ENCODE assay signal across 11 cellular contexts in genomic region chr3:190512666-190513065, GRCh38. TPM values are rescaled to one million over a fixed set of nuclear protein-coding genes. Genes with fewer than 3 reads are reported as not detected.
DNase-seq lines count a peak whose midpoint lies in the region; ATAC-seq and TF ChIP-seq lines count a peak whose summit lies in the region.
"Had no signal": no experiment of that assay in that cellular context is flagged by ENCODE, and none has a peak within 500 bp of the region (broad histone marks: within the 10 kb centered on the region; RNA-seq: fewer than 3 reads in every experiment).

No MANE protein-coding gene starts in this region.

- no peak for ATAC-seq in CD4-positive, alpha-beta T cell (ENCODE audit: poor library complexity)
- no peak for ATAC-seq in naive thymus-derived CD4-positive, alpha-beta T cell
- ATAC-seq in HG02798 (IDR thresholded peaks at IDR 0.05; ENCODE audit: poor library complexity, unreplicated experiment) (no peak), GM18519 (IDR thresholded peaks at IDR 0.05; ENCODE audit: low FRiP score, unreplicated experiment) (no peak)

- H3K4me1 ChIP-seq in naive thymus-derived CD4-positive, alpha-beta T cell (ENCODE audit: control insufficient read depth in 2 of 2, insufficient read depth in 2 of 2, low read length in 2 of 2) = peaks cover 11 to 15% of the 10 kb centered on the region in 2 donors
- H3K4me1 ChIP-seq in left ventricle myocardium inferior = peaks cover 31% of the 10 kb centered on the region

- peak overlapping the region; percentile 51 for H3K27ac ChIP-seq in CD4-positive, alpha-beta T cell (ENCODE audit: low read depth, low read length)
- H3K27ac ChIP-seq in naive thymus-derived CD4-positive, alpha-beta T cell (ENCODE audit: low read depth, low read length) = peak overlapping the region; percentile 77
- H3K27ac ChIP-seq in left ventricle myocardium inferior (replicated peaks) = no peak overlapping the region

- H3K36me3 Mint-ChIP-seq in CD4-positive, alpha-beta T cell (ENCODE audit: low read depth) = no peaks in the 10 kb centered on the region
- H3K36me3 Mint-ChIP-seq in HFFc6 (ENCODE audit: low read depth) = no peaks in the 10 kb centered on the region
- H3K36me3 Mint-ChIP-seq in activated naive CD8-positive, alpha-beta T cell treated with anti-CD3 and anti-CD28 coated beads for 36 hours = peaks cover 5% of the 10 kb centered on the region
- peaks cover 0 to 9% (median 0%) of the 10 kb centered on the region in 5 donors for H3K36me3 Mint-ChIP-seq in naive thymus-derived CD4-positive, alpha-beta T cell

- no peaks in the 10 kb centered on the region for H3K9me3 Mint-ChIP-seq in CD4-positive, alpha-beta T cell
- H3K9me3 Mint-ChIP-seq in HFFc6 = no peaks in the 10 kb centered on the region
- H3K9me3 Mint-ChIP-seq in activated naive CD8-positive, alpha-beta T cell treated with anti-CD3 and anti-CD28 coated beads for 36 hours = no peaks in the 10 kb centered on the region
- peaks cover 0 to 1% (median 0%) of the 10 kb centered on the region in 11 donors for H3K9me3 Mint-ChIP-seq in naive thymus-derived CD4-positive, alpha-beta T cell

- no peak for DNase-seq in CD4-positive, alpha-beta T cell
- no peak for DNase-seq in HFFc6
- DNase-seq in activated naive CD8-positive, alpha-beta T cell treated with anti-CD3 and anti-CD28 coated beads for 36 hours = no peak
- no peak for DNase-seq in naive thymus-derived CD4-positive, alpha-beta T cell
- no peak for DNase-seq in Kasumi-1 (lab: John Stamatoyannopoulos, UW)
- no peak for DNase-seq in left ventricle myocardium inferior
- DNase-seq: activated effector memory CD4-positive, alpha-beta T cell treated with anti-CD3 and anti-CD28 coated beads, Interleukin-2, amount 50 U/mL, for 16 hours; cerebellar nuclear complex; NCI-H446 had no signal

- H3K4me3 Mint-ChIP-seq in CD4-positive, alpha-beta T cell = peak overlapping the region; percentile 94
- H3K4me3 Mint-ChIP-seq in HFFc6 = peak overlapping the region; percentile 91
- peak overlapping the region; percentile 85 for H3K4me3 Mint-ChIP-seq in activated naive CD8-positive, alpha-beta T cell treated with anti-CD3 and anti-CD28 coated beads for 36 hours
- H3K4me3 Mint-ChIP-seq in naive thymus-derived CD4-positive, alpha-beta T cell = peak overlapping the region; percentile 85 to 98 (median 92)

- H3K27me3 ChIP-seq in CD4-positive, alpha-beta T cell (ENCODE audit: control insufficient read depth, insufficient read depth, low read length) = no peaks in the 10 kb centered on the region
- no peaks in the 10 kb centered on the region for H3K27me3 ChIP-seq in naive thymus-derived CD4-positive, alpha-beta T cell (ENCODE audit: control insufficient read depth in 2 of 2, insufficient read depth in 2 of 2, low read length in 2 of 2)
- H3K27me3 ChIP-seq in left ventricle myocardium inferior (ENCODE audit: low read depth) = no peaks in the 10 kb centered on the region

- peak overlapping the region; percentile 83 for H3K27ac Mint-ChIP-seq in CD4-positive, alpha-beta T cell
- H3K27ac Mint-ChIP-seq in HFFc6 = peak overlapping the region; percentile 66; the same call in 1 of the 2 replicates
- no peak overlapping the region for H3K27ac Mint-ChIP-seq in activated naive CD8-positive, alpha-beta T cell treated with anti-CD3 and anti-CD28 coated beads for 36 hours
- H3K27ac Mint-ChIP-seq in naive thymus-derived CD4-positive, alpha-beta T cell = peak overlapping the region in 7 of 9 donors; percentile 86 to 98 (median 96)

- POLR2A ChIA-PET in CD4-positive, alpha-beta T cell (lab: Charles Lee) = interaction anchor here (0.8 to 2.1 kb wide), 3 partner anchors 8 to 120 kb away, joined by 3 to 7 read pairs (median 4); no protein-coding TSS in a partner anchor
- POLR2A ChIA-PET in naive thymus-derived CD4-positive, alpha-beta T cell (lab: Charles Lee) = interaction anchor here (1.0 to 1.5 kb wide), 4 partner anchors 8 to 74 kb away, joined by 3 to 5 read pairs (median 4); no protein-coding TSS in a partner anchor

- TF ChIP-seq CTCF in CD4-positive, alpha-beta T cell (IDR thresholded peaks at IDR 0.05) = no peak
- TF ChIP-seq CTCF in HFFc6 (IDR thresholded peaks at IDR 0.05) = no peak
- no peak for TF ChIP-seq CTCF in left ventricle myocardium inferior (IDR thresholded peaks at IDR 0.05; ENCODE audit: borderline replicate concordance)

- no peaks in the 10 kb centered on the region for H3K9me3 ChIP-seq in CD4-positive, alpha-beta T cell (ENCODE audit: control insufficient read depth, low read length)
- no peaks in the 10 kb centered on the region for H3K9me3 ChIP-seq in naive thymus-derived CD4-positive, alpha-beta T cell (ENCODE audit: control insufficient read depth in 2 of 3, low read length in 3 of 3)
- H3K9me3 ChIP-seq in left ventricle myocardium inferior (replicated peaks) = no peaks in the 10 kb centered on the region

- peaks cover 0 to 4% (median 0%) of the 10 kb centered on the region in 3 experiments for H3K36me3 ChIP-seq in naive thymus-derived CD4-positive, alpha-beta T cell (ENCODE audit: control insufficient read depth in 2 of 3, insufficient read depth in 3 of 3, low read length in 3 of 3)
- H3K36me3 ChIP-seq in left ventricle myocardium inferior = no peaks in the 10 kb centered on the region

- CTCF ChIA-PET in CD4-positive, alpha-beta T cell (lab: Charles Lee) = no interaction called here
- CTCF ChIA-PET in naive thymus-derived CD4-positive, alpha-beta T cell (lab: Charles Lee) = interaction anchor here (1.0 kb wide), 1 partner anchor 22 kb away, joined by 3 read pairs; no protein-coding TSS in a partner anchor

- peaks cover 35% of the 10 kb centered on the region for H3K4me1 Mint-ChIP-seq in CD4-positive, alpha-beta T cell (ENCODE audit: low read depth)
- H3K4me1 Mint-ChIP-seq in HFFc6 (ENCODE audit: low read depth) = peaks cover 33% of the 10 kb centered on the region
- H3K4me1 Mint-ChIP-seq in activated naive CD8-positive, alpha-beta T cell treated with anti-CD3 and anti-CD28 coated beads for 36 hours = peaks cover 30% of the 10 kb centered on the region
- peaks cover 18 to 35% (median 25%) of the 10 kb centered on the region in 7 donors for H3K4me1 Mint-ChIP-seq in naive thymus-derived CD4-positive, alpha-beta T cell

- intact Hi-C loops in CD4-positive, alpha-beta T cell (cut with DNase I, micrococcal nuclease) = no loop called here
- intact Hi-C loops in naive thymus-derived CD4-positive, alpha-beta T cell (cut with micrococcal nuclease) = loop anchor here (1.0 to 10.0 kb wide), 6 partner anchors 88 to 1378 kb away; partner anchors contain the start of gene CLDN1 (in 1 of the 2)
- intact Hi-C loops in left ventricle myocardium inferior (cut with micrococcal nuclease) = no loop called here

- H3K27me3 Mint-ChIP-seq in CD4-positive, alpha-beta T cell = no peaks in the 10 kb centered on the region
- H3K27me3 Mint-ChIP-seq in HFFc6 (ENCODE audit: insufficient read depth) = no peaks in the 10 kb centered on the region; the same call in 1 of the 2 replicates
- H3K27me3 Mint-ChIP-seq in activated naive CD8-positive, alpha-beta T cell treated with anti-CD3 and anti-CD28 coated beads for 36 hours = no peaks in the 10 kb centered on the region
- peaks cover 0 to 4% (median 0%) of the 10 kb centered on the region in 5 donors for H3K27me3 Mint-ChIP-seq in naive thymus-derived CD4-positive, alpha-beta T cell

- H3K4me3 ChIP-seq in naive thymus-derived CD4-positive, alpha-beta T cell (ENCODE audit: low read length) = peak overlapping the region; percentile 93
- H3K4me3 ChIP-seq in left ventricle myocardium inferior = no peak overlapping the region

RNA-seq across cellular contexts. Expression of gene IL1RAP, which starts 1.2 kb away (rescaled TPM):
- total RNA-seq in CD4-positive, alpha-beta T cell = 10 to 100 TPM; 13.7 to 14.7 TPM
- 1 to 10 TPM; 3.4 to 6.7 (median 5.3) TPM for total RNA-seq in HFFc6 (2021; fragmentation: NEBNext Ultra II Directional; extraction: Animal tissue kit (Norgen Biotek cat#: 25700))
- total RNA-seq in activated naive CD8-positive, alpha-beta T cell treated with anti-CD3 and anti-CD28 coated beads for 36 hours = 1 to 10 TPM; 7.3 to 8.2 TPM
- 10 to 100 TPM; 12.0 to 29.0 (median 14.8) TPM for total RNA-seq in naive thymus-derived CD4-positive, alpha-beta T cell
- polyA plus RNA-seq in naive thymus-derived CD4-positive, alpha-beta T cell = 1 to 10 TPM; 5.9 to 6.6 TPM
- 5.1 TPM for total RNA-seq in left ventricle myocardium inferior

Comparison
In these comparisons a context has a peak if more than half of its experiments do, and no peak if none do; other contexts are left out.
1. intact Hi-C loops: an anchor here in naive thymus-derived CD4-positive, alpha-beta T cell (1.0 to 10.0 kb wide); none called in CD4-positive, alpha-beta T cell and left ventricle myocardium inferior.